27 cellular contexts compared by ENCODE assay signal in genomic region chr12:52901715-52902541, GRCh38. TPM values are rescaled to one million over a fixed set of nuclear protein-coding genes. Genes with fewer than 3 reads are reported as not detected.
A peak's percentile ranks its signal among the peaks of the same experiment; 100 is the strongest.
DNase-seq lines count a peak whose midpoint lies in the region; ATAC-seq, FAIRE-seq and TF ChIP-seq lines count a peak whose summit lies in the region.
"Had no signal": no experiment of that assay in that cellular context is flagged by ENCODE, and none has a peak within 500 bp of the region (broad histone marks: within the 10 kb centered on the region; RNA-seq: fewer than 3 reads in every experiment).

No MANE protein-coding gene starts in this region.

- H3K9me3 ChIP-seq in Peyer's patch (no peaks in the 10 kb centered on the region), iPS-20b (ENCODE audit: insufficient read depth, low read depth, low read length) (no peaks in the 10 kb centered on the region), pancreas (no peaks in the 10 kb centered on the region)
- H3K9me3 ChIP-seq: suprapubic skin had no signal

- H3K4me3 Mint-ChIP-seq in Calu3 (ENCODE audit: low read depth, unreplicated experiment), result peak overlapping the region; percentile 76
- H3K4me3 Mint-ChIP-seq: activated T-cell treated with anti-CD3 and anti-CD28 coated beads, Interleukin-2, amount 50 U/mL, for 72 hours; memory B cell had no signal

- 34 to 36% methylated on average over 13 of the region's 13 CpGs for WGBS in pancreas, 2 donors

- peak overlapping the region in 3 of 4 donors; percentile 87 to 97 (median 93) for H3K27ac ChIP-seq in Peyer's patch
- H3K27ac ChIP-seq in iPS-20b (ENCODE audit: low read length), result no peak overlapping the region
- H3K27ac ChIP-seq in pancreas, result peak overlapping the region in 2 of 4 donors; percentile 95
- no peak overlapping the region for H3K27ac ChIP-seq in dorsolateral prefrontal cortex
- H3K27ac ChIP-seq: coronary artery, suprapubic skin had no signal

- no peaks in the 10 kb centered on the region for H3K27me3 Mint-ChIP-seq in Calu3 (ENCODE audit: unreplicated experiment)
- H3K27me3 Mint-ChIP-seq: activated naive CD8-positive, alpha-beta T cell treated with anti-CD3 and anti-CD28 coated beads for 36 hours had no signal

- peak in 2 of 4 donors; percentile 1 for ATAC-seq in pancreas
- no peak for ATAC-seq in GM21423 (IDR thresholded peaks at IDR 0.05; ENCODE audit: unreplicated experiment)
- no peak for ATAC-seq in HG03457 (IDR thresholded peaks at IDR 0.05; ENCODE audit: unreplicated experiment)
- ATAC-seq: activated T-cell treated with anti-CD3 and anti-CD28 coated beads, Interleukin-2, amount 50 U/mL, for 72 hours had no signal

- BruUV-seq in Calu3 (replicated peaks; lab: Mats Ljungman, UMichigan), result no TSS peak

- TF ChIP-seq CTCF in Calu3 (IDR thresholded peaks at IDR 0.05; ENCODE audit: unreplicated experiment) (no peak), Peyer's patch (IDR thresholded peaks at IDR 0.05) (no peak), pancreas (IDR thresholded peaks at IDR 0.05) (no peak), dorsolateral prefrontal cortex (IDR thresholded peaks at IDR 0.05 in 54 of 56, conservative IDR thresholded peaks at IDR 0.05 in 2 of 56; ENCODE audit: low read depth in 1 of 56, partially characterized antibody in 56 of 56) (no peak)

- H3K36me3 Mint-ChIP-seq in Calu3 (ENCODE audit: insufficient read depth, unreplicated experiment), result peaks cover 100% of the 10 kb centered on the region
- H3K36me3 Mint-ChIP-seq: activated naive CD8-positive, alpha-beta T cell treated with anti-CD3 and anti-CD28 coated beads for 36 hours; brain; CD4-positive, alpha-beta memory T cell; memory B cell had no signal

- H3K4me3 ChIP-seq in Peyer's patch, result peak overlapping the region in 3 of 4 donors; percentile 52 to 89 (median 62)
- peak overlapping the region; percentile 20; the same call in 1 of the 2 replicates for H3K4me3 ChIP-seq in iPS-20b (ENCODE audit: low read length)
- peak overlapping the region; percentile 52 to 94 (median 82) for H3K4me3 ChIP-seq in pancreas
- H3K4me3 ChIP-seq in dorsolateral prefrontal cortex, result no peak overlapping the region
- H3K4me3 ChIP-seq: coronary artery had no signal

- peak overlapping the region; percentile 87 for H3K27ac Mint-ChIP-seq in Calu3 (ENCODE audit: unreplicated experiment)
- H3K27ac Mint-ChIP-seq: activated naive CD8-positive, alpha-beta T cell treated with anti-CD3 and anti-CD28 coated beads for 36 hours; activated T-cell treated with anti-CD3 and anti-CD28 coated beads, Interleukin-2, amount 50 U/mL, for 72 hours; brain; CD4-positive, alpha-beta memory T cell; memory B cell had no signal

- peaks cover 0 to 48% (median 4%) of the 10 kb centered on the region in 4 donors for H3K4me1 ChIP-seq in Peyer's patch
- peaks cover 12% of the 10 kb centered on the region for H3K4me1 ChIP-seq in iPS-20b (ENCODE audit: insufficient read depth, low read length)
- peaks cover 16 to 60% (median 39%) of the 10 kb centered on the region in 3 donors for H3K4me1 ChIP-seq in pancreas

- intact Hi-C loops in Calu3 (cut with micrococcal nuclease; ENCODE audit: unreplicated experiment), result no loop called here
- intact Hi-C loops in pancreas (cut with DNase I), result loop anchor here in 2 of 3 donors (10.0 kb wide), 1 partner anchor 53 kb away; no protein-coding TSS in a partner anchor
- intact Hi-C loops in dorsolateral prefrontal cortex (cut with DNase I), result no loop called here

- no peak for FAIRE-seq in pancreas (lab: Jason Lieb, UNC)
- FAIRE-seq: endothelial cell of umbilical vein, kidney had no signal

- peaks cover 0 to 42% (median 0%) of the 10 kb centered on the region in 3 donors for H3K36me3 ChIP-seq in Peyer's patch
- peaks cover 50% of the 10 kb centered on the region for H3K36me3 ChIP-seq in iPS-20b (ENCODE audit: insufficient read depth, low read depth, low read length)
- H3K36me3 ChIP-seq in pancreas, result peaks cover 0 to 51% (median 34%) of the 10 kb centered on the region in 3 donors
- H3K36me3 ChIP-seq: suprapubic skin had no signal

- CTCF ChIA-PET in Calu3 (lab: Charles Lee), result interaction anchor here (1.7 to 4.3 kb wide), 2 partner anchors 17 to 25 kb away, joined by 8 to 23 read pairs; no protein-coding TSS in a partner anchor

- H3K9ac ChIP-seq in iPS-20b (ENCODE audit: low read depth, low read length), result no peak overlapping the region

- H3K27me3 ChIP-seq in Peyer's patch, result no peaks in the 10 kb centered on the region
- H3K27me3 ChIP-seq in iPS-20b (ENCODE audit: insufficient read depth, low read length), result no peaks in the 10 kb centered on the region
- H3K27me3 ChIP-seq in pancreas, result no peaks in the 10 kb centered on the region
- peaks cover 0 to 37% (median 5%) of the 10 kb centered on the region in 45 donors for H3K27me3 ChIP-seq in dorsolateral prefrontal cortex

- peak in 1 of 2 donors; percentile 35 for TF ChIP-seq POLR2A in Peyer's patch (IDR thresholded peaks at IDR 0.05)

- peaks cover 39% of the 10 kb centered on the region for H3K4me1 Mint-ChIP-seq in Calu3 (ENCODE audit: low read depth, unreplicated experiment)

- no peak for DNase-seq in Calu3
- no peak for DNase-seq in Peyer's patch
- DNase-seq in pancreas, result peak in 3 of 6 donors; percentile 43 to 71 (median 48)
- DNase-seq in NCI-H146 treated with DMSO at 0.1 percent for 48 hours (lab: John Stamatoyannopoulos, UW; ENCODE audit: unreplicated experiment), result no peak
- no peak for DNase-seq in dorsolateral prefrontal cortex
- DNase-seq: activated CD4-positive, CD25-positive, alpha-beta regulatory T cell treated with anti-CD3 and anti-CD28 coated beads, Interleukin-2, amount 50 U/mL, for 72 hours; activated naive CD8-positive, alpha-beta T cell treated with anti-CD3 and anti-CD28 coated beads for 36 hours; activated T-cell treated with anti-CD3 and anti-CD28 coated beads, Interleukin-2, amount 50 U/mL, for 72 hours; CD4-positive, alpha-beta memory T cell; DND-41; foreskin fibroblast; kidney; MM.1S; NCI-H146; OCI-M1; retina; stimulated activated CD4-positive, alpha-beta T cell treated with anti-CD3 and anti-CD28 coated beads, Interleukin-15, amount 100 ng/mL, for 24 hours; T1000 had no signal

- H3K9me3 Mint-ChIP-seq in Calu3 (ENCODE audit: low read depth, unreplicated experiment), result no peaks in the 10 kb centered on the region
- H3K9me3 Mint-ChIP-seq: activated naive CD8-positive, alpha-beta T cell treated with anti-CD3 and anti-CD28 coated beads for 36 hours; activated T-cell treated with anti-CD3 and anti-CD28 coated beads, Interleukin-2, amount 50 U/mL, for 72 hours; CD4-positive, alpha-beta memory T cell; memory B cell had no signal

RNA-seq across cellular contexts. Expression of gene KRT8, which starts 2.9 kb away (rescaled TPM):
- total RNA-seq in Calu3 (2022) (2,474 and 2,821 TPM in 2 replicates), Peyer's patch (1,000 to 10,000 TPM; 1,046 to 2,452 (median 2,098) TPM), pancreas (100 to 1,000 TPM; 317 to 789 (median 496) TPM), dorsolateral prefrontal cortex (1 to 10 TPM in 10 of 120 experiments, under 1 TPM in 42, not detected in 68; 0.18 to 2.7 (median 0.59) TPM)
- 100 to 1,000 TPM; 698 to 759 TPM for polyA plus RNA-seq in pancreas
- total RNA-seq: activated CD8-positive, alpha-beta memory T cell treated with anti-CD3 and anti-CD28 coated beads for 36 hours had no signal

RNA-seq across cellular contexts. Expression of gene KRT18, which starts 47.0 kb away (rescaled TPM):
- total RNA-seq in Calu3 (2022) (1,777 and 1,816 TPM in 2 replicates), Peyer's patch (100 to 1,000 TPM; 320 to 614 (median 477) TPM), pancreas (100 to 1,000 TPM; 309 to 595 (median 384) TPM), dorsolateral prefrontal cortex (1 to 10 TPM in 54 of 120 experiments, under 1 TPM in 47, not detected in 19; 0.32 to 3.8 (median 1.0) TPM)
- 100 to 1,000 TPM; 526 to 610 TPM for polyA plus RNA-seq in pancreas

RNA-seq across cellular contexts. Expression of gene KRT78, which starts 53.1 kb away (rescaled TPM):
- 0.59 and 0.69 TPM in 2 replicates for total RNA-seq in Calu3 (2022)
- not detected for total RNA-seq in Peyer's patch
- total RNA-seq in pancreas, result under 1 TPM in 2 of 6 donors, not detected in 4; 0.35 to 0.56 TPM
- 1 to 10 TPM in 1 of 2 donors, under 1 TPM in 1; 0.27 to 1.1 TPM for polyA plus RNA-seq in pancreas
- total RNA-seq in dorsolateral prefrontal cortex, result 1 to 10 TPM in 1 of 120 experiments, not detected in 119; 1.7 TPM
- total RNA-seq: activated CD8-positive, alpha-beta memory T cell treated with anti-CD3 and anti-CD28 coated beads for 36 hours; activated naive CD8-positive, alpha-beta T cell treated with anti-CD3 and anti-CD28 coated beads for 36 hours; activated T-cell treated with anti-CD3 and anti-CD28 coated beads, Interleukin-2, amount 50 U/mL, for 72 hours; CD4-positive, alpha-beta memory T cell; endothelial cell of umbilical vein; kidney had no signal
- polyA plus RNA-seq: CD4-positive, alpha-beta memory T cell; endothelial cell of umbilical vein had no signal

Comparison
In these comparisons a context has a peak if more than half of its experiments do, and no peak if none do; other contexts are left out.
1. H3K27ac ChIP-seq: peak in Peyer's patch (3 of 4); none in iPS-20b (single experiment) and dorsolateral prefrontal cortex (0 of 59).
2. H3K4me3 ChIP-seq: peak in Peyer's patch (3 of 4), iPS-20b (single experiment) and pancreas (4 of 4); none in dorsolateral prefrontal cortex (0 of 59).
3. RNA of gene KRT8, which starts 2.9 kb away (total RNA-seq): 2,474 to 2,821 TPM in Calu3, 1,046 to 2,452 TPM in Peyer's patch and 317 to 789 TPM in pancreas; 0.18 to 2.7 TPM in dorsolateral prefrontal cortex; every median in the first group is over 10 times any median in the second.
4. RNA of gene KRT18, which starts 47.0 kb away (total RNA-seq): 1,777 to 1,816 TPM in Calu3, 320 to 614 TPM in Peyer's patch and 309 to 595 TPM in pancreas; 0.32 to 3.8 TPM in dorsolateral prefrontal cortex; every median in the first group is over 10 times any median in the second.
5. intact Hi-C loops: an anchor here in pancreas (10.0 kb wide); none called in Calu3 and dorsolateral prefrontal cortex.